ENCODE assay signal across 8 cellular contexts in the genomic region with DNA sequence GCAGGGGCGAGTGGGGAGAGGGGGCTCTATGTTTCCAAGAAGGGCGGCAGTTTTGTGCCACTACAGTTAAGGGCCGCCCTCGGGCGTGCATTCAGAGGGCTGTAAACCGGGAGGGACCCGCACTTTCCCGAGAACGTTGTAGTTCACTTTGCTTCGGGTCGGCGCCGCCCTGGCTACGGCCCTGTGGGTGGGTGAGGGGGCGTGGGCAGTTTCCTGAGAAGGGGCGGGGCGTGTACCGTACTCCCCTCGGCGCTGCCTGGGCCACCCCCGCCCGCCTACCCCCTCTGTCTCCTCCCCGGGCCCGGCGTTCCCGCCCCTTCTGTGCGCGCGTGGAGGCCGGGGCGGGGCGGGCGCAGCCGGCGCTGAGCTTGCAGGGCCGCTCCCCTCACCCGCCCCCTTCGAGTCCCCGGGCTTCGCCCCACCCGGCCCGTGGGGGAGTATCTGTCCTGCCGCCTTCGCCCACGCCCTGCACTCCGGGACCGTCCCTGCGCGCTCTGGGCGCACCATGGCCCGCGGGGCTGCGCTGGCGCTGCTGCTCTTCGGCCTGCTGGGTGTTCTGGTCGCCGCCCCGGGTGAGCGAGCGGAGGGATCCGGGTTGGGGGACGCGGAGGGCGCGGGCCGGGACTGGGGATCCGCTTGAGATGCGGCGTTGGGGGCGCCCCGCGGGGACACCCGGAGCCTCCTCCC. TPM values are rescaled to one million over a fixed set of nuclear protein-coding genes. Genes with fewer than 3 reads are reported as not detected.
DNase-seq lines count a peak whose midpoint lies in the region; ATAC-seq and TF ChIP-seq lines count a peak whose summit lies in the region.

A gene with protein sequence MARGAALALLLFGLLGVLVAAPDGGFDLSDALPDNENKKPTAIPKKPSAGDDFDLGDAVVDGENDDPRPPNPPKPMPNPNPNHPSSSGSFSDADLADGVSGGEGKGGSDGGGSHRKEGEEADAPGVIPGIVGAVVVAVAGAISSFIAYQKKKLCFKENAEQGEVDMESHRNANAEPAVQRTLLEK (plus strand): TSS at position 440 of the 687 bp plus-strand sequence. CDS start 66 bp downstream, at position 506.

- H3K27me3 ChIP-seq in BLaER1 (no peaks in the 10 kb centered on the region), HUES48 (ENCODE audit: control insufficient read depth, insufficient read depth, low read length) (peaks cover 57% of the 10 kb centered on the region), esophagus (ENCODE audit: control insufficient read depth in 1 of 2, insufficient read depth in 2 of 2, low read length in 2 of 2) (no peaks in the 10 kb centered on the region)

- peak within 1 kb of the TSS; percentile 99 for H3K4me2 ChIP-seq in BLaER1

- peak; percentile 96 for DNase-seq in GM20000 (ENCODE audit: low spot score)
- peak; percentile 94 for DNase-seq in activated CD8-positive, alpha-beta memory T cell treated with anti-CD3 and anti-CD28 coated beads, Interleukin-2, amount 10 ng/mL, durations not matched to agents 7 days and 5 days
- peak; percentile 77 for DNase-seq in natural killer cell
- DNase-seq in stimulated activated naive CD8-positive, alpha-beta T cell treated with anti-CD3 and anti-CD28 coated beads, Interleukin-15, amount 100 ng/mL, for 72 hours = peak; percentile 80 to 90
- DNase-seq in amniotic stem cell (lab: John Stamatoyannopoulos, UW) = no peak

- H3K4me1 ChIP-seq in BLaER1 (peaks cover 37% of the 10 kb centered on the region), HUES48 (ENCODE audit: control insufficient read depth, insufficient read depth, low read length) (0 out of 2 replicates have a peak, but pooled peaks cover 8% of the 10 kb centered on the region), esophagus (ENCODE audit: control insufficient read depth in 2 of 2, insufficient read depth in 2 of 2, low read length in 1 of 2) (peaks cover 0 to 4% of the 10 kb centered on the region in 2 donors)

- peaks cover 19% of the 10 kb centered on the region for H4K20me1 ChIP-seq in BLaER1

- ATAC-seq in activated CD8-positive, alpha-beta memory T cell treated with anti-CD3 and anti-CD28 coated beads, Interleukin-2, amount 10 ng/mL, durations not matched to agents 7 days and 5 days = peak; percentile 90
- ATAC-seq in natural killer cell = peak; percentile 87 to 96 (median 93)
- ATAC-seq in stimulated activated naive CD8-positive, alpha-beta T cell treated with anti-CD3 and anti-CD28 coated beads, Interleukin-15, amount 100 ng/mL, for 72 hours = peak; percentile 87

- peak within 1 kb of the TSS; percentile 96 for H3K27ac Mint-ChIP-seq in activated CD8-positive, alpha-beta memory T cell treated with anti-CD3 and anti-CD28 coated beads, Interleukin-2, amount 10 ng/mL, durations not matched to agents 7 days and 5 days
- peak within 1 kb of the TSS; percentile 86 to 88 for H3K27ac Mint-ChIP-seq in natural killer cell
- peak within 1 kb of the TSS; percentile 97 to 98 for H3K27ac Mint-ChIP-seq in stimulated activated naive CD8-positive, alpha-beta T cell treated with anti-CD3 and anti-CD28 coated beads, Interleukin-15, amount 100 ng/mL, for 72 hours

- peaks cover 26% of the 10 kb centered on the region for H3K4me1 Mint-ChIP-seq in activated CD8-positive, alpha-beta memory T cell treated with anti-CD3 and anti-CD28 coated beads, Interleukin-2, amount 10 ng/mL, durations not matched to agents 7 days and 5 days
- H3K4me1 Mint-ChIP-seq in natural killer cell = peaks cover 37 to 39% of the 10 kb centered on the region in 2 donors
- H3K4me1 Mint-ChIP-seq in stimulated activated naive CD8-positive, alpha-beta T cell treated with anti-CD3 and anti-CD28 coated beads, Interleukin-15, amount 100 ng/mL, for 72 hours = peaks cover 49% of the 10 kb centered on the region

- H3K36me3 ChIP-seq in BLaER1 (no peaks in the 10 kb centered on the region; the same call in 1 of the 2 replicates), HUES48 (ENCODE audit: control insufficient read depth, insufficient read depth, low read length) (no peaks in the 10 kb centered on the region), esophagus (ENCODE audit: control insufficient read depth in 2 of 2, insufficient read depth in 2 of 2, low read length in 1 of 2) (no peaks in the 10 kb centered on the region)

- peak within 1 kb of the TSS; percentile 99 for H3K4me3 ChIP-seq in BLaER1
- peak within 1 kb of the TSS; percentile 74 for H3K4me3 ChIP-seq in HUES48 (ENCODE audit: low read depth, low read length)
- H3K4me3 ChIP-seq in esophagus (ENCODE audit: low read depth in 1 of 2, low read length in 2 of 2) = peak within 1 kb of the TSS; percentile 95

- WGBS in esophagus, 2 donors = 0% methylated on average over 34 to 73 of the region's 73 CpGs

- TF ChIP-seq CTCF in GM20000 (IDR thresholded peaks at IDR 0.05; ENCODE audit: extremely low read depth, missing control alignments) (no peak), natural killer cell (IDR thresholded peaks at IDR 0.05) (no peak)

- H3K9me3 ChIP-seq in BLaER1 (no peaks in the 10 kb centered on the region), HUES48 (ENCODE audit: control insufficient read depth, insufficient read depth, low read length) (no peaks in the 10 kb centered on the region), esophagus (ENCODE audit: control insufficient read depth in 2 of 2, insufficient read depth in 1 of 2, low read depth in 1 of 2, low read length in 1 of 2) (no peaks in the 10 kb centered on the region)

- H3K9me3 Mint-ChIP-seq in activated CD8-positive, alpha-beta memory T cell treated with anti-CD3 and anti-CD28 coated beads, Interleukin-2, amount 10 ng/mL, durations not matched to agents 7 days and 5 days (ENCODE audit: low read depth) = no peaks in the 10 kb centered on the region
- H3K9me3 Mint-ChIP-seq in natural killer cell = no peaks in the 10 kb centered on the region
- H3K9me3 Mint-ChIP-seq in stimulated activated naive CD8-positive, alpha-beta T cell treated with anti-CD3 and anti-CD28 coated beads, Interleukin-15, amount 100 ng/mL, for 72 hours = no peaks in the 10 kb centered on the region

- intact Hi-C loops in natural killer cell (cut with micrococcal nuclease) = loop anchor here (10.0 kb wide), 2 partner anchors 1096 to 1226 kb away; a partner anchor contains a TSS

- H3K27me3 Mint-ChIP-seq in activated CD8-positive, alpha-beta memory T cell treated with anti-CD3 and anti-CD28 coated beads, Interleukin-2, amount 10 ng/mL, durations not matched to agents 7 days and 5 days = peaks cover 5% of the 10 kb centered on the region
- H3K27me3 Mint-ChIP-seq in natural killer cell (ENCODE audit: low read depth in 2 of 2) = no peaks in the 10 kb centered on the region
- no peaks in the 10 kb centered on the region for H3K27me3 Mint-ChIP-seq in stimulated activated naive CD8-positive, alpha-beta T cell treated with anti-CD3 and anti-CD28 coated beads, Interleukin-15, amount 100 ng/mL, for 72 hours

- CTCF ChIA-PET in activated CD8-positive, alpha-beta memory T cell treated with anti-CD3 and anti-CD28 coated beads, Interleukin-2, amount 10 ng/mL, durations not matched to agents 7 days and 5 days (lab: Charles Lee) = no interaction called here

- H3K4me3 Mint-ChIP-seq in activated CD8-positive, alpha-beta memory T cell treated with anti-CD3 and anti-CD28 coated beads, Interleukin-2, amount 10 ng/mL, durations not matched to agents 7 days and 5 days = peak within 1 kb of the TSS; percentile 95
- H3K4me3 Mint-ChIP-seq in natural killer cell = peak within 1 kb of the TSS; percentile 99
- H3K4me3 Mint-ChIP-seq in stimulated activated naive CD8-positive, alpha-beta T cell treated with anti-CD3 and anti-CD28 coated beads, Interleukin-15, amount 100 ng/mL, for 72 hours = peak within 1 kb of the TSS; percentile 96 to 99

- H3K9ac ChIP-seq in BLaER1 (peak within 1 kb of the TSS; percentile 96), HUES48 (ENCODE audit: low read depth, low read length) (no peak within 1 kb of the TSS)

- H3K36me3 Mint-ChIP-seq in activated CD8-positive, alpha-beta memory T cell treated with anti-CD3 and anti-CD28 coated beads, Interleukin-2, amount 10 ng/mL, durations not matched to agents 7 days and 5 days = peaks cover 22% of the 10 kb centered on the region
- H3K36me3 Mint-ChIP-seq in natural killer cell = no peaks in the 10 kb centered on the region

- H3K27ac ChIP-seq in BLaER1 (peak within 1 kb of the TSS; percentile 94), HUES48 (ENCODE audit: low read depth, low read length) (no peak within 1 kb of the TSS), esophagus (ENCODE audit: low read depth in 2 of 2, low read length in 1 of 2) (peak within 1 kb of the TSS; percentile 91 to 92)

RNA-seq across cellular contexts. Expression of the gene that starts here (rescaled TPM):
- 100 to 1,000 TPM; 259 to 286 TPM for total RNA-seq in activated CD8-positive, alpha-beta memory T cell treated with anti-CD3 and anti-CD28 coated beads, Interleukin-2, amount 10 ng/mL, durations not matched to agents 7 days and 5 days
- polyA plus RNA-seq in esophagus = 100 to 1,000 TPM; 133 to 198 TPM
- 100 to 1,000 TPM; 312 to 340 (median 333) TPM for total RNA-seq in natural killer cell
